ENCODE assay signal across 10 cellular contexts in the genomic region with DNA sequence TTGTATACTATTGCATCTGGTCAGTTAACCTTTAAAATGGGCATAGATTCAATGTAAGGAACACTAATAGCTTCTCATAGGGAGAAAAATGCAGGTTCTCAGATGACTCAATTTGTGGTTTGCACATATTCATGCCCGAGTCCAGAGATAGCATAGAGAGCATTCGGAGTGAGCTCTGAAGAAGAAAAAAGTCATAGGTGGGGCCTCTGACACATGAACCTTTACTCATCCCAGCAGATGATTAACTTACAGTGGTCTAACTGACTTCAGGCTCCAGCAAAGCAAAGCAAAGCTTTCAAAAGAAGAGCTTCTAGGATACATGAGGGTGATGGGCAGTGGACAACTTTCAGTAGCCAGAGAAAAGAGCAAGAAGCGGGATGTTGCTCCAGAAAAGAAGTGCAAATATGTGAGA. TPM values are rescaled to one million over a fixed set of nuclear protein-coding genes. Genes with fewer than 3 reads are reported as not detected.
DNase-seq lines count a peak whose midpoint lies in the region; ATAC-seq, FAIRE-seq and TF ChIP-seq lines count a peak whose summit lies in the region.
"Had no signal": no experiment of that assay in that cellular context is flagged by ENCODE, and none has a peak within 500 bp of the region (broad histone marks: within the 10 kb centered on the region; RNA-seq: fewer than 3 reads in every experiment).

No MANE protein-coding gene starts in this region.

- H3K9me3 Mint-ChIP-seq in CD14-positive monocyte, result peaks cover 0 to 4% (median 0%) of the 10 kb centered on the region in 7 donors

- no peak overlapping the region for H3K27ac Mint-ChIP-seq in CD14-positive monocyte

- no peaks in the 10 kb centered on the region for H3K9me3 ChIP-seq in spleen
- H3K9me3 ChIP-seq in kidney (ENCODE audit: control insufficient read depth in 1 of 2, low read length in 2 of 2), result no peaks in the 10 kb centered on the region

- peak; percentile 37 for ATAC-seq in GM21825 (IDR thresholded peaks at IDR 0.05; ENCODE audit: unreplicated experiment)

- no peaks in the 10 kb centered on the region for H3K27me3 ChIP-seq in spleen (replicated peaks in 1 of 7)

- H3K9ac ChIP-seq in kidney (ENCODE audit: low read length in 2 of 2), result no peak overlapping the region

- 65 to 88% (median 77%) methylated on average over 3 of the region's 3 CpGs for WGBS in spleen, 5 donors

- no peak for TF ChIP-seq POLR2A in spleen (IDR thresholded peaks at IDR 0.05)

- H3K4me1 ChIP-seq in spleen, result peaks cover 12 to 59% (median 31%) of the 10 kb centered on the region in 6 donors
- peaks cover 0 to 4% of the 10 kb centered on the region in 2 donors for H3K4me1 ChIP-seq in kidney (ENCODE audit: control insufficient read depth in 1 of 2, insufficient read depth in 1 of 2, low read depth in 1 of 2, low read length in 2 of 2)

- H3K4me1 Mint-ChIP-seq in CD14-positive monocyte, result peaks cover 38% of the 10 kb centered on the region

- TF ChIP-seq CTCF in spleen (IDR thresholded peaks at IDR 0.05 in 8 of 11, conservative IDR thresholded peaks at IDR 0.05 in 3 of 11) (no peak), kidney (IDR thresholded peaks at IDR 0.05; ENCODE audit: borderline replicate concordance, extremely low read depth, insufficient read depth) (no peak), CD14-positive monocyte (IDR thresholded peaks at IDR 0.05) (no peak)

- intact Hi-C loops in spleen (cut with DNase I; ENCODE audit: low total_unique reads) (no loop called here), kidney (cut with DNase I) (no loop called here), CD14-positive monocyte (cut with micrococcal nuclease) (no loop called here)

- peaks cover 0 to 2% of the 10 kb centered on the region in 2 donors for H3K36me3 Mint-ChIP-seq in CD14-positive monocyte

- H3K27ac ChIP-seq in spleen (peak overlapping the region in 1 of 8 donors; percentile 7), kidney (ENCODE audit: low read depth in 2 of 2, low read length in 2 of 2) (no peak overlapping the region)

- H3K4me3 ChIP-seq in spleen (no peak overlapping the region), kidney (ENCODE audit: low read length in 2 of 2) (no peak overlapping the region)

- H3K27me3 Mint-ChIP-seq in CD14-positive monocyte (ENCODE audit: low read depth in 3 of 3), result peaks cover 13 to 23% (median 18%) of the 10 kb centered on the region in 3 donors

- no peak overlapping the region for H3K4me3 Mint-ChIP-seq in CD14-positive monocyte

- H3K36me3 ChIP-seq in spleen (no peaks in the 10 kb centered on the region), kidney (ENCODE audit: control insufficient read depth in 1 of 2, insufficient read depth in 2 of 2, low read length in 2 of 2) (no peaks in the 10 kb centered on the region)

- DNase-seq in GM03348 (ENCODE audit: low spot score) (peak; percentile 21), RCC 7860 (ENCODE audit: low spot score) (peak; percentile 99), fibroblast of peridontal ligament (ENCODE audit: extremely low read depth) (peak; percentile 51), spleen (no peak), kidney (no peak), putamen (ENCODE audit: low spot score) (no peak), CD14-positive monocyte (ENCODE audit: low spot score) (no peak)
- DNase-seq: effector CD4-positive, alpha-beta T cell; T-helper 9 cell had no signal

- FAIRE-seq in RCC 7860 (lab: Jason Lieb, UNC) (peak; percentile 97), kidney (lab: Jason Lieb, UNC) (no peak)

RNA-seq across cellular contexts. Expression of a gene that starts 55.3 kb away (rescaled TPM):
- 100 to 1,000 TPM in 6 of 7 donors, 10 to 100 TPM in 1; 78.9 to 157 (median 136) TPM for total RNA-seq in spleen
- 10 to 100 TPM; 41.0 to 52.6 (median 42.4) TPM for polyA plus RNA-seq in spleen
- 21.5 TPM for total RNA-seq in kidney
- 26.0 TPM for polyA plus RNA-seq in kidney (ENCODE audit: insufficient read depth, low read depth, low replicate concordance)
- 10 to 100 TPM; 30.7 to 37.8 TPM for polyA plus RNA-seq in CD14-positive monocyte

Comparison
In these comparisons a context has a peak if more than half of its experiments do, and no peak if none do; other contexts are left out.
1. DNase-seq: peak in GM03348 (single experiment), RCC 7860 (single experiment) and fibroblast of peridontal ligament (single experiment); none in spleen (single experiment), kidney (single experiment), putamen (single experiment) and CD14-positive monocyte (single experiment).